24 cellular contexts compared by ENCODE assay signal in the genomic region with DNA sequence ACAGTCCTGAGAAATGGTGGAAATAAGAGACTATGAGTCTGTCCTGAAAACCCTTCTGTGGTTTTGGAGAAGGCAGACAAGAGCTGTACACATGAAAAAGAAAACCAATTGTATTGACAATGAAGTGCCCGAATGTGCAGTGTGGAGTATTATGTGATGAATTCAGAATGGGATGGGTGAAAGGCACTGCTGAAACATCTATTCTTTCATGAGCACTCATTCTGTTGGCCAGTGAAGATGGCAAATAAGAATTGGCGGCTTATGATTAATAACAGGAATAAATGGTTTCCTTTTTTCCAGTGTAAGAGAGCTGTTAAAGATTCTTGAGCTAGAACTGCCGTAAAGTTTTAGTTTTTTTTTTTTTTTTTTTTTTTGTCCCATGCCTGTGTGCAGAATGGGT. TPM values are rescaled to one million over a fixed set of nuclear protein-coding genes. Genes with fewer than 3 reads are reported as not detected.
DNase-seq lines count a peak whose midpoint lies in the region; ATAC-seq, FAIRE-seq and TF ChIP-seq lines count a peak whose summit lies in the region.
"Had no signal": no experiment of that assay in that cellular context is flagged by ENCODE, and none has a peak within 500 bp of the region (broad histone marks: within the 10 kb centered on the region; RNA-seq: fewer than 3 reads in every experiment).

No MANE protein-coding gene starts in this region.

- H3K27me3 ChIP-seq in PC-3 (ENCODE audit: low read length): no peaks in the 10 kb centered on the region
- H3K27me3 ChIP-seq: BE2C had no signal

- H2AFZ ChIP-seq in PC-3 (ENCODE audit: low read length): no peak overlapping the region
- H2AFZ ChIP-seq: PC-9 had no signal

- H4K20me1 ChIP-seq in PC-3 (ENCODE audit: low read length): peaks cover 36% of the 10 kb centered on the region

- POLR2A ChIA-PET in PC-3 (lab: Charles Lee; ENCODE audit: unreplicated experiment): no interaction called here

- BruUV-seq in PC-3 (replicated peaks; lab: Mats Ljungman, UMichigan): no TSS peak

- peaks cover 45 to 62% of the 10 kb centered on the region in 2 donors for H3K4me1 Mint-ChIP-seq in natural killer cell treated with Interleukin-12 subunit alpha and Interleukin-12 subunit beta and Interleukin-15 and Interleukin-18, amount 100 ng/mL, for 72 hours (ENCODE audit: low read depth in 2 of 2)
- peaks cover 43% of the 10 kb centered on the region for H3K4me1 Mint-ChIP-seq in activated naive CD4-positive, alpha-beta T cell treated with anti-CD3 and anti-CD28 coated beads, Interleukin-2, amount 10 ng/mL, durations not matched to agents 7 days and 5 days

- H3K36me3 ChIP-seq in SK-N-MC (ENCODE audit: insufficient read depth, low read length) (peaks cover 54% of the 10 kb centered on the region), PC-3 (ENCODE audit: low read depth, low read length) (peaks cover 16% of the 10 kb centered on the region; the same call in 1 of the 2 replicates)

- H3K27ac ChIP-seq in SK-N-MC (0 out of 2 replicates have a peak overlapping the region, but pooled peaks have one; percentile 33), PC-3 (ENCODE audit: low read length) (no peak overlapping the region)
- H3K27ac ChIP-seq: A549, PC-9 had no signal

- H3K9me2 ChIP-seq in PC-3 (replicated peaks; ENCODE audit: low read length): no peaks in the 10 kb centered on the region
- H3K9me2 ChIP-seq: SK-N-SH had no signal

- H3K4me2 ChIP-seq in PC-3 (ENCODE audit: low read length): no peak overlapping the region
- H3K4me2 ChIP-seq: A549, PC-9, SK-N-SH had no signal

- ATAC-seq in activated CD4-positive, CD25-positive, alpha-beta regulatory T cell treated with anti-CD3 and anti-CD28 coated beads, Interleukin-2, amount 50 U/mL, for 24 hours: peak; percentile 38 to 42
- peak in 1 of 2 donors; percentile 49 for ATAC-seq in natural killer cell treated with Interleukin-12 subunit alpha and Interleukin-12 subunit beta and Interleukin-15 and Interleukin-18, amount 100 ng/mL, for 72 hours
- ATAC-seq in Right ventricle myocardium inferior (no peak), PC-3 (no peak)
- ATAC-seq: A549 had no signal

- no peaks in the 10 kb centered on the region for H3F3A ChIP-seq in PC-3 (ENCODE audit: low read length, unreplicated experiment)

- CTCF ChIA-PET in activated naive CD4-positive, alpha-beta T cell treated with anti-CD3 and anti-CD28 coated beads, Interleukin-2, amount 10 ng/mL, durations not matched to agents 7 days and 5 days (lab: Charles Lee): interaction anchor here (1.0 kb wide), 1 partner anchor 27 kb away, joined by 3 read pairs; no protein-coding TSS in a partner anchor
- CTCF ChIA-PET in PC-3 (lab: Charles Lee): interaction anchor here (0.6 kb wide), 1 partner anchor 49 kb away, joined by 4 read pairs; no protein-coding TSS in a partner anchor

- no peak overlapping the region for H3K27ac Mint-ChIP-seq in natural killer cell treated with Interleukin-12 subunit alpha and Interleukin-12 subunit beta and Interleukin-15 and Interleukin-18, amount 100 ng/mL, for 72 hours
- no peak overlapping the region for H3K27ac Mint-ChIP-seq in activated naive CD4-positive, alpha-beta T cell treated with anti-CD3 and anti-CD28 coated beads, Interleukin-2, amount 10 ng/mL, durations not matched to agents 7 days and 5 days

- intact Hi-C loops in Right ventricle myocardium inferior (cut with DNase I) (loop anchor here (10.0 kb wide), 1 partner anchor 203 kb away; the partner anchor contains the start of gene GTF3A), PC-3 (cut with micrococcal nuclease) (no loop called here)

- no peak overlapping the region for H3K4me3 ChIP-seq in SK-N-MC
- H3K4me3 ChIP-seq in PC-3 (ENCODE audit: low read length): no peak overlapping the region
- H3K4me3 ChIP-seq: A549, PC-9 had no signal

- H3K9me3 ChIP-seq in SK-N-MC (ENCODE audit: low read depth, low read length): no peaks in the 10 kb centered on the region
- H3K9me3 ChIP-seq in PC-3 (ENCODE audit: low read length): no peaks in the 10 kb centered on the region
- H3K9me3 ChIP-seq: A549, BE2C, Caco-2, SK-N-SH had no signal

- no peaks in the 10 kb centered on the region for H3K27me3 Mint-ChIP-seq in natural killer cell treated with Interleukin-12 subunit alpha and Interleukin-12 subunit beta and Interleukin-15 and Interleukin-18, amount 100 ng/mL, for 72 hours
- no peaks in the 10 kb centered on the region for H3K27me3 Mint-ChIP-seq in activated naive CD4-positive, alpha-beta T cell treated with anti-CD3 and anti-CD28 coated beads, Interleukin-2, amount 10 ng/mL, durations not matched to agents 7 days and 5 days

- FAIRE-seq in GM19239 (lab: Jason Lieb, UNC): peak; percentile 35
- FAIRE-seq: A549, GM12892, GM18507, HTR-8/SVneo had no signal

- no peak for TF ChIP-seq CTCF in PC-3 (conservative IDR thresholded peaks at IDR 0.05; ENCODE audit: low read depth, low read length)

- peaks cover 31% of the 10 kb centered on the region for H3K36me3 Mint-ChIP-seq in natural killer cell treated with Interleukin-12 subunit alpha and Interleukin-12 subunit beta and Interleukin-15 and Interleukin-18, amount 100 ng/mL, for 72 hours
- peaks cover 49% of the 10 kb centered on the region for H3K36me3 Mint-ChIP-seq in activated naive CD4-positive, alpha-beta T cell treated with anti-CD3 and anti-CD28 coated beads, Interleukin-2, amount 10 ng/mL, durations not matched to agents 7 days and 5 days

- H3K9me3 Mint-ChIP-seq in natural killer cell treated with Interleukin-12 subunit alpha and Interleukin-12 subunit beta and Interleukin-15 and Interleukin-18, amount 100 ng/mL, for 72 hours: no peaks in the 10 kb centered on the region
- H3K9me3 Mint-ChIP-seq in activated naive CD4-positive, alpha-beta T cell treated with anti-CD3 and anti-CD28 coated beads, Interleukin-2, amount 10 ng/mL, durations not matched to agents 7 days and 5 days: no peaks in the 10 kb centered on the region

- no peak for DNase-seq in activated CD4-positive, CD25-positive, alpha-beta regulatory T cell (lab: John Stamatoyannopoulos, UW)
- DNase-seq in GM19239 (ENCODE audit: insufficient read length, low spot score) (no peak), SK-N-MC (ENCODE audit: low read depth, low spot score) (no peak), Right ventricle myocardium inferior (ENCODE audit: missing footprints) (no peak), PC-3 (no peak)
- no peak for DNase-seq in natural killer cell treated with Interleukin-12 subunit alpha and Interleukin-12 subunit beta and Interleukin-15 and Interleukin-18, amount 100 ng/mL, for 72 hours (ENCODE audit: low spot score)
- no peak for DNase-seq in activated naive CD4-positive, alpha-beta T cell treated with anti-CD3 and anti-CD28 coated beads, Interleukin-2, amount 10 ng/mL, durations not matched to agents 7 days and 5 days
- DNase-seq: BE2C, Caco-2, DMS 273 treated with DMSO at 0.1 percent for 48 hours, KG1, NCI-H1105, NCI-H2171, NCI-H345, NCI-H526, PC-9, RPMI8226, SHP77 treated with DMSO at 0.1 percent for 48 hours, SK-N-SH had no signal

- H3K4me3 Mint-ChIP-seq in natural killer cell treated with Interleukin-12 subunit alpha and Interleukin-12 subunit beta and Interleukin-15 and Interleukin-18, amount 100 ng/mL, for 72 hours: peak overlapping the region; percentile 20
- no peak overlapping the region for H3K4me3 Mint-ChIP-seq in activated naive CD4-positive, alpha-beta T cell treated with anti-CD3 and anti-CD28 coated beads, Interleukin-2, amount 10 ng/mL, durations not matched to agents 7 days and 5 days

- H3K9ac ChIP-seq in SK-N-MC (ENCODE audit: insufficient read length) (no peak overlapping the region), PC-3 (ENCODE audit: low read length) (no peak overlapping the region)
- H3K9ac ChIP-seq: SK-N-SH had no signal

- peaks cover 72% of the 10 kb centered on the region for H3K79me2 ChIP-seq in PC-3 (ENCODE audit: low read length)

- H3K4me1 ChIP-seq in PC-3 (ENCODE audit: insufficient read depth, low read length): peaks cover 19% of the 10 kb centered on the region
- H3K4me1 ChIP-seq: BE2C had no signal

RNA-seq across cellular contexts. Expression of gene POLR1D, which starts 5.7 kb away (rescaled TPM):
- 100 to 1,000 TPM in 1 of 2 donors, 10 to 100 TPM in 1; 95.2 to 112 TPM for total RNA-seq in natural killer cell treated with Interleukin-12 subunit alpha and Interleukin-12 subunit beta and Interleukin-15 and Interleukin-18, amount 100 ng/mL, for 72 hours
- total RNA-seq in Right ventricle myocardium inferior (89.1 TPM), PC-3 (2014; rRNA removed) (97.2 and 97.9 TPM in 2 replicates)

RNA-seq across cellular contexts. Expression of gene LNX2, which starts 7.0 kb away (rescaled TPM):
- 1 to 10 TPM; 4.1 to 4.2 TPM for total RNA-seq in natural killer cell treated with Interleukin-12 subunit alpha and Interleukin-12 subunit beta and Interleukin-15 and Interleukin-18, amount 100 ng/mL, for 72 hours
- 11.4 TPM for total RNA-seq in Right ventricle myocardium inferior
- 5.8 and 6.0 TPM in 2 replicates for total RNA-seq in PC-3 (2014; rRNA removed)

Comparison
In these comparisons a context has a peak if more than half of its experiments do, and no peak if none do; other contexts are left out.
1. ATAC-seq: peak in activated CD4-positive, CD25-positive, alpha-beta regulatory T cell treated with anti-CD3 and anti-CD28 coated beads, Interleukin-2, amount 50 U/mL, for 24 hours (2 of 2); none in Right ventricle myocardium inferior (single experiment) and PC-3 (single experiment).